26 cellular contexts compared by ENCODE assay signal in genomic region chr14:91216731-91217226, GRCh38. TPM values are rescaled to one million over a fixed set of nuclear protein-coding genes. Genes with fewer than 3 reads are reported as not detected.
"Had no signal": no experiment of that assay in that cellular context is flagged by ENCODE, and none has a peak within 500 bp of the region (broad histone marks: within the 10 kb centered on the region; RNA-seq: fewer than 3 reads in every experiment).

No MANE protein-coding gene starts in this region.

- ATAC-seq: activated CD8-positive, alpha-beta memory T cell treated with anti-CD3 and anti-CD28 coated beads, Interleukin-2, amount 10 ng/mL, durations not matched to agents 7 days and 5 days; Panc1 had no signal

- H3K4me3 Mint-ChIP-seq: activated CD4-positive, alpha-beta T cell treated with anti-CD3 and anti-CD28 coated beads, Interleukin-2, amount 10 ng/mL, durations not matched to agents 24 days and 14 days; activated CD8-positive, alpha-beta memory T cell treated with anti-CD3 and anti-CD28 coated beads, Interleukin-2, amount 10 ng/mL, durations not matched to agents 7 days and 5 days; activated naive CD4-positive, alpha-beta T cell treated with anti-CD3 and anti-CD28 coated beads, Interleukin-2, amount 10 ng/mL, durations not matched to agents 7 days and 5 days; activated naive CD8-positive, alpha-beta T cell treated with anti-CD3 and anti-CD28 coated beads for 36 hours; T-helper 1 cell treated with Interleukin-12 subunit alpha and Interleukin-12 subunit beta and Interleukin-4 antibody, amounts not matched to agents 30 μg/mL and 1 μg/mL, for 36 hours had no signal

- H3K4me2 ChIP-seq: SK-N-SH had no signal

- H3K4me3 ChIP-seq: SJSA1 had no signal

- H3K27me3 Mint-ChIP-seq: activated CD4-positive, alpha-beta T cell treated with anti-CD3 and anti-CD28 coated beads, Interleukin-2, amount 10 ng/mL, durations not matched to agents 24 days and 14 days; activated CD8-positive, alpha-beta memory T cell treated with anti-CD3 and anti-CD28 coated beads, Interleukin-2, amount 10 ng/mL, durations not matched to agents 7 days and 5 days; activated naive CD4-positive, alpha-beta T cell treated with anti-CD3 and anti-CD28 coated beads, Interleukin-2, amount 10 ng/mL, durations not matched to agents 7 days and 5 days; activated naive CD8-positive, alpha-beta T cell treated with anti-CD3 and anti-CD28 coated beads for 36 hours had no signal

- H3K27ac ChIP-seq: brain microvascular endothelial cell, SJSA1, WERI-Rb-1 had no signal

- H3K9ac ChIP-seq: SK-N-SH had no signal

- H3K27ac Mint-ChIP-seq: activated CD4-positive, alpha-beta T cell treated with anti-CD3 and anti-CD28 coated beads, Interleukin-2, amount 10 ng/mL, durations not matched to agents 24 days and 14 days; activated CD8-positive, alpha-beta memory T cell treated with anti-CD3 and anti-CD28 coated beads, Interleukin-2, amount 10 ng/mL, durations not matched to agents 7 days and 5 days; activated naive CD4-positive, alpha-beta T cell treated with anti-CD3 and anti-CD28 coated beads, Interleukin-2, amount 10 ng/mL, durations not matched to agents 7 days and 5 days; activated naive CD8-positive, alpha-beta T cell treated with anti-CD3 and anti-CD28 coated beads for 36 hours; T-helper 1 cell treated with Interleukin-12 subunit alpha and Interleukin-12 subunit beta and Interleukin-4 antibody, amounts not matched to agents 30 μg/mL and 1 μg/mL, for 36 hours had no signal

- DNase-seq: activated CD4-positive, alpha-beta T cell treated with anti-CD3 and anti-CD28 coated beads, Interleukin-2, amount 10 ng/mL, durations not matched to agents 24 days and 14 days; activated CD4-positive, alpha-beta T cell treated with anti-CD3 and anti-CD28 coated beads, Interleukin-2, amount 50 U/mL, for 4 hours; activated CD8-positive, alpha-beta memory T cell treated with anti-CD3 and anti-CD28 coated beads for 24 hours; activated CD8-positive, alpha-beta memory T cell treated with anti-CD3 and anti-CD28 coated beads, Interleukin-2, amount 10 ng/mL, durations not matched to agents 7 days and 5 days; activated CD8-positive, alpha-beta memory T cell treated with anti-CD3 and anti-CD28 coated beads, Interleukin-2, amount 50 U/mL, for 48 hours; activated effector memory CD4-positive, alpha-beta T cell treated with Interleukin-2 at 50 U/mL for 16 hours; activated naive CD4-positive, alpha-beta T cell treated with anti-CD3 and anti-CD28 coated beads, Interleukin-2, amount 10 ng/mL, durations not matched to agents 7 days and 5 days; activated naive CD8-positive, alpha-beta T cell treated with anti-CD3 and anti-CD28 coated beads for 36 hours; activated T-cell treated with anti-CD3 and anti-CD28 coated beads, Interleukin-2, amount 50 U/mL, for 48 hours; amniotic stem cell; aorta; brain microvascular endothelial cell; central memory CD4-positive, alpha-beta T cell; NCI-H1105; NCI-H1417 treated with DMSO at 0.1 percent for 48 hours; NCI-H1930; NCI-H345; NCI-H524 treated with DMSO at 0.1 percent for 48 hours; SHP77 treated with DMSO at 0.1 percent for 48 hours; SK-N-SH; T1000; WERI-Rb-1 had no signal

- H3K9me3 ChIP-seq: SJSA1, SK-N-SH had no signal

- H3K9me3 Mint-ChIP-seq: activated naive CD4-positive, alpha-beta T cell treated with anti-CD3 and anti-CD28 coated beads, Interleukin-2, amount 10 ng/mL, durations not matched to agents 7 days and 5 days; T-helper 1 cell treated with Interleukin-12 subunit alpha and Interleukin-12 subunit beta and Interleukin-4 antibody, amounts not matched to agents 30 μg/mL and 1 μg/mL, for 36 hours had no signal

- H3K36me3 ChIP-seq: brain microvascular endothelial cell had no signal

- H3K4me1 ChIP-seq: SJSA1 had no signal

- H3K27me3 ChIP-seq: brain microvascular endothelial cell, SJSA1 had no signal

RNA-seq across cellular contexts. Expression of gene GPR68, which starts 27.7 kb away (rescaled TPM):
- total RNA-seq: NCI-H460, SJSA1 had no signal
